Comparison of ENCODE assay signal across 8 cellular contexts in the genomic region with DNA sequence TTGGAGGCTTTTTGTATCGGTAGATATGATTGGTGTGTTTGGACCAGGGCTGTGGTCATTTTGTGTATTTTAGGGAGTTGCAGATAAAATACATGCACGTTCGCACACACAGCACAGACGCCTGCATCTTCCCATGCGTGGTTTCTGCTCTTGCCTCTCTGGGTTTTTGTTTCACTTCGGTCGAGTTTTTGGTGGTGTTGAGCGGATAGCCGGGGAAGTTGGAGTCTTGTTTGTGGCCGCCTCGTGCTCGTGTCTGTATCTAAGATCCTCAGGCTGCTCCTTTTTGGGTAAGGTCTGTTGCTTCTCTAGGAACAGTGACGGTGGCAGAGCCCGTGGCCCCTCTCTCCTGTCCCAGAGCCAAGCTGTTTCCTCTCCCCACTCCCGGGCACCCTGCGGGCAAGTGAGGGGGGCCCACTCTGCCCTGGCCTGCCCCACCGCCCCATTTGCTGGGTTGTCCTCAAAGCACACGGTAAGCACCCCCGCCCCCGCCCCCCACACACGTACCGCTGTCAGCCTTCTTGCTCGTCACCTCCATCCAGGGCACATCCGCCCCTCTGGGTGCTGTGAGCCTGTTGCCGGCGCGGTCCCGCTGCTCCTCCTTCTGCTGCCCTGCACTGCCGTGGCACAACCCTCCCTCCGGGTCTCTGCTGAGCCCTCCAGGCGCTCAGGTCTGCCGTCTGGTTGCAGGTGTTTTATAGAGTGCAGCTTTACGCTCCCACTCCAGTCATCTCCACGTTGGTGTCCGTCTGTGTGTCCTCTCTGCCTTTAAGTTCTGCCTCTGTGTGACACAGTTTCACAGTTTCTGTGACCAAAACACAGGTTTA. TPM values are rescaled to one million over a fixed set of nuclear protein-coding genes. Genes with fewer than 3 reads are reported as not detected.
A peak's percentile ranks its signal among the peaks of the same experiment; 100 is the strongest.
DNase-seq lines count a peak whose midpoint lies in the region; ATAC-seq and TF ChIP-seq lines count a peak whose summit lies in the region.

No MANE protein-coding gene starts in this region.

- no peaks in the 10 kb centered on the region for H3K9me3 ChIP-seq in Loucy (ENCODE audit: insufficient read depth, low read depth, low read length)

- H3K4me3 ChIP-seq in Loucy (ENCODE audit: low read length, poor library complexity, severe bottlenecking), result peak overlapping the region; percentile 85

- DNase-seq in GF-D8 (lab: John Stamatoyannopoulos, UW) (peak; percentile 18), activated T-helper 1 cell treated with Interleukin-2 at 50 U/mL for 16 hours (ENCODE audit: low read depth) (peak; percentile 54), hepatic stellate cell (ENCODE audit: low spot score) (peak; percentile 54), NCI-H2029 treated with DMSO at 0.1 percent for 48 hours (lab: John Stamatoyannopoulos, UW) (no peak), left lobe of liver (ENCODE audit: low spot score) (no peak)
- peak; percentile 42 to 76 for DNase-seq in stimulated activated effector memory CD8-positive, alpha-beta T cell treated with anti-CD3 and anti-CD28 coated beads, Interleukin-12 subunit alpha, Interleukin-12 subunit beta, amount 100 ng/mL, for 72 hours (ENCODE audit: low spot score in 2 of 2)

- peaks cover 9% of the 10 kb centered on the region for H4K20me1 ChIP-seq in Loucy (ENCODE audit: insufficient read depth, low read length, poor library complexity, severe bottlenecking)

- H3K36me3 Mint-ChIP-seq in stimulated activated effector memory CD8-positive, alpha-beta T cell treated with anti-CD3 and anti-CD28 coated beads, Interleukin-12 subunit alpha, Interleukin-12 subunit beta, amount 100 ng/mL, for 72 hours, result peaks cover 14% of the 10 kb centered on the region

- H3K36me3 ChIP-seq in Loucy (ENCODE audit: insufficient read depth, low read length), result no peaks in the 10 kb centered on the region

- ATAC-seq in stimulated activated effector memory CD8-positive, alpha-beta T cell treated with anti-CD3 and anti-CD28 coated beads, Interleukin-12 subunit alpha, Interleukin-12 subunit beta, amount 100 ng/mL, for 72 hours, result peak; percentile 92
- no peak for ATAC-seq in HG02763 (IDR thresholded peaks at IDR 0.05; ENCODE audit: unreplicated experiment)
- no peak for ATAC-seq in left lobe of liver

- H2AFZ ChIP-seq in Loucy (ENCODE audit: low read length), result peak overlapping the region; percentile 70; the same call in 1 of the 2 replicates

- peak overlapping the region; percentile 80 for H3K27ac Mint-ChIP-seq in stimulated activated effector memory CD8-positive, alpha-beta T cell treated with anti-CD3 and anti-CD28 coated beads, Interleukin-12 subunit alpha, Interleukin-12 subunit beta, amount 100 ng/mL, for 72 hours

- peak overlapping the region; percentile 76 for H3K9ac ChIP-seq in Loucy (ENCODE audit: low read depth, low read length, poor library complexity, severe bottlenecking)

- peak overlapping the region; percentile 78 for H3K4me3 Mint-ChIP-seq in stimulated activated effector memory CD8-positive, alpha-beta T cell treated with anti-CD3 and anti-CD28 coated beads, Interleukin-12 subunit alpha, Interleukin-12 subunit beta, amount 100 ng/mL, for 72 hours

- H3K9me3 Mint-ChIP-seq in stimulated activated effector memory CD8-positive, alpha-beta T cell treated with anti-CD3 and anti-CD28 coated beads, Interleukin-12 subunit alpha, Interleukin-12 subunit beta, amount 100 ng/mL, for 72 hours, result peaks cover 5% of the 10 kb centered on the region

- H3K79me2 ChIP-seq in Loucy (ENCODE audit: insufficient read depth, low read length), result peaks cover 76% of the 10 kb centered on the region

- H3K4me1 Mint-ChIP-seq in stimulated activated effector memory CD8-positive, alpha-beta T cell treated with anti-CD3 and anti-CD28 coated beads, Interleukin-12 subunit alpha, Interleukin-12 subunit beta, amount 100 ng/mL, for 72 hours, result peaks cover 69% of the 10 kb centered on the region

- no peaks in the 10 kb centered on the region for H3K9me2 ChIP-seq in Loucy (replicated peaks; ENCODE audit: low read depth, low read length)

- no peak for TF ChIP-seq CTCF in Loucy (conservative IDR thresholded peaks at IDR 0.05; ENCODE audit: low read length)

- H3K27me3 ChIP-seq in Loucy (ENCODE audit: insufficient read depth, low read length, poor library complexity, severe bottlenecking), result no peaks in the 10 kb centered on the region

- H3K4me2 ChIP-seq in Loucy (ENCODE audit: low read depth, low read length, poor library complexity, severe bottlenecking), result peak overlapping the region; percentile 94

- H3K4me1 ChIP-seq in Loucy (ENCODE audit: insufficient read depth, low read length, poor library complexity, severe bottlenecking), result peaks cover 35% of the 10 kb centered on the region

- H3F3A ChIP-seq in Loucy (ENCODE audit: low read depth), result peaks cover 6% of the 10 kb centered on the region; the same call in 1 of the 2 replicates

RNA-seq across cellular contexts. Expression of gene AGPAT3, which starts 51.9 kb away (rescaled TPM):
- total RNA-seq in left lobe of liver, result 127 TPM

Comparison
In these comparisons a context has a peak if more than half of its experiments do, and no peak if none do; other contexts are left out.
1. DNase-seq: peak in GF-D8 (single experiment), activated T-helper 1 cell treated with Interleukin-2 at 50 U/mL for 16 hours (single experiment), hepatic stellate cell (single experiment) and stimulated activated effector memory CD8-positive, alpha-beta T cell treated with anti-CD3 and anti-CD28 coated beads, Interleukin-12 subunit alpha, Interleukin-12 subunit beta, amount 100 ng/mL, for 72 hours (2 of 2); none in NCI-H2029 treated with DMSO at 0.1 percent for 48 hours (single experiment) and left lobe of liver (single experiment).